8 cellular contexts compared by ENCODE assay signal in genomic region chr16:22948603-22949368, GRCh38.
DNase-seq lines count a peak whose midpoint lies in the region; ATAC-seq, FAIRE-seq and TF ChIP-seq lines count a peak whose summit lies in the region.

No MANE protein-coding gene starts in this region.

- no peaks in the 10 kb centered on the region for H3K9me3 ChIP-seq in upper lobe of right lung

- TF ChIP-seq CTCF in AG10803 (conservative IDR thresholded peaks at IDR 0.05; ENCODE audit: low read length): peak; percentile 75
- peak; percentile 93 for TF ChIP-seq CTCF in foreskin keratinocyte (conservative IDR thresholded peaks at IDR 0.05)
- TF ChIP-seq CTCF in upper lobe of right lung (IDR thresholded peaks at IDR 0.05): peak; percentile 71

- FAIRE-seq in GM18507 (lab: Jason Lieb, UNC): peak; percentile 83

- DNase-seq in AG10803 (ENCODE audit: low read depth) (peak; percentile 45), GM18507 (ENCODE audit: extremely low spot score, insufficient read length, low read depth) (peak; percentile 40), NCI-H774 (lab: John Stamatoyannopoulos, UW) (peak; percentile 53), activated T-cell treated with anti-CD3 and anti-CD28 coated beads for 4 hours (peak; percentile 19), foreskin keratinocyte (peak; percentile 61 to 75), occipital lobe (lab: John Stamatoyannopoulos, UW) (peak; percentile 5), upper lobe of right lung (peak; percentile 66), activated gamma-delta T cell (lab: John Stamatoyannopoulos, UW) (no peak)

- H3K27ac ChIP-seq in foreskin keratinocyte (no peak overlapping the region), upper lobe of right lung (no peak overlapping the region)

- intact Hi-C loops in upper lobe of right lung (cut with DNase I): no loop called here

- H3K36me3 ChIP-seq in upper lobe of right lung: no peaks in the 10 kb centered on the region

- H3K4me1 ChIP-seq in foreskin keratinocyte: no peaks in the 10 kb centered on the region
- peaks cover 10% of the 10 kb centered on the region for H3K4me1 ChIP-seq in upper lobe of right lung

- H3K27me3 ChIP-seq in foreskin keratinocyte: peaks cover 47% of the 10 kb centered on the region
- peaks cover 20% of the 10 kb centered on the region for H3K27me3 ChIP-seq in upper lobe of right lung

- peak; percentile 80 for ATAC-seq in foreskin keratinocyte
- ATAC-seq in upper lobe of right lung: peak; percentile 92

- H3K4me3 ChIP-seq in AG10803 (ENCODE audit: low read length) (peak overlapping the region; percentile 22; the same call in 1 of the 2 replicates), upper lobe of right lung (no peak overlapping the region)
